1 cellular context compared by ENCODE assay signal in the genomic region with DNA sequence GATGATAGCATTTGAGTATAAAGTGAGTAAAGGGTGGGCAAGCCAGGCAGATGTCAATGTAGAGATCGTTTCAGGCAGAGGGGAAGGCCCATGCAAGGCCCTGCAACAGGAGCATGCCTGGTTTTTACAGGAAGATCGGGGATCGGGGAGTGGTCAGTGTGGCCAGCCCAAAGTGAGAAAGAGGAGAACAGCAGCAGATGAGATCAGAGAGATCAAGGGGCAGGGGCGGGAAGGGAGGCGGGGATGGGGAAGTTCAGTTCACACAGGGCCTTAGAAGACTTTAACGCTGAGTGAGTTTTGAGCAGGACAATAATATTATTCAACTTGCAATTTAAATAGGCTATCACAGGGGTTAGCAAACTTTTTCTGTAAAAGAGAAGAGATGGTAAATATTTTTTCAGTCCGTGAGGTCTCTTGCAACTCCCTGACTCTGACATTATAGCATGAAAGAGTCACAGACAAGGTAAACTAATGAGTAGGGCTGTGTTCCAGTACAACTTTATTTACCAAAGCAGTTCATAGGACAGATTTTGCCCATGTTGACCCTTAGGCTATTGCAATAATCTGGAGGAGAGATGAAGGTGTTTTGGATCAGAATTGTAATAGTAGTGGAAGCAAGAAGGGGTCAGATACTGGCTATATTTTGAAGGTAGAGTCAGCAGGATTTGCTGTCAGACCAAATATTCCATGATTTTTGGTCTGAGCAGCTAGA.
TF ChIP-seq lines count a peak whose summit lies in the region.

No MANE protein-coding gene starts in this region.

TF ChIP-seq in IMR-90, 13 proteins besides CTCF, POLR2A, EP300 and RAD21:
- TF ChIP-seq BHLHE40 (IDR thresholded peaks at IDR 0.05; ENCODE audit: low read depth, low read length) (no peak), MXI1 (IDR thresholded peaks at IDR 0.05; ENCODE audit: borderline replicate concordance, low read depth, low read length) (no peak), MAFK (IDR thresholded peaks at IDR 0.05; ENCODE audit: low read depth, low read length) (no peak), CHD1 (IDR thresholded peaks at IDR 0.05; ENCODE audit: low read depth, low read length) (no peak), MAZ (IDR thresholded peaks at IDR 0.05; ENCODE audit: borderline replicate concordance, low read depth, low read length) (no peak), NFE2L2 (IDR thresholded peaks at IDR 0.05; ENCODE audit: low read depth, low read length) (no peak), CEBPB (IDR thresholded peaks at IDR 0.05; ENCODE audit: low read depth, low read length) (no peak), SMC3 (IDR thresholded peaks at IDR 0.05; ENCODE audit: low read depth, low read length) (no peak), FOS (IDR thresholded peaks at IDR 0.05; ENCODE audit: low read depth, low read length) (no peak), RCOR1 (IDR thresholded peaks at IDR 0.05; ENCODE audit: insufficient replicate concordance, low read length) (no peak), RFX5 (IDR thresholded peaks at IDR 0.05; ENCODE audit: low read depth, low read length) (no peak)
- TF ChIP-seq, protein P1, sequence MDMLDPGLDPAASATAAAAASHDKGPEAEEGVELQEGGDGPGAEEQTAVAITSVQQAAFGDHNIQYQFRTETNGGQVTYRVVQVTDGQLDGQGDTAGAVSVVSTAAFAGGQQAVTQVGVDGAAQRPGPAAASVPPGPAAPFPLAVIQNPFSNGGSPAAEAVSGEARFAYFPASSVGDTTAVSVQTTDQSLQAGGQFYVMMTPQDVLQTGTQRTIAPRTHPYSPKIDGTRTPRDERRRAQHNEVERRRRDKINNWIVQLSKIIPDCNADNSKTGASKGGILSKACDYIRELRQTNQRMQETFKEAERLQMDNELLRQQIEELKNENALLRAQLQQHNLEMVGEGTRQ (IDR thresholded peaks at IDR 0.05; ENCODE audit: low read depth, low read length) = no peak
- TF ChIP-seq, protein P2, sequence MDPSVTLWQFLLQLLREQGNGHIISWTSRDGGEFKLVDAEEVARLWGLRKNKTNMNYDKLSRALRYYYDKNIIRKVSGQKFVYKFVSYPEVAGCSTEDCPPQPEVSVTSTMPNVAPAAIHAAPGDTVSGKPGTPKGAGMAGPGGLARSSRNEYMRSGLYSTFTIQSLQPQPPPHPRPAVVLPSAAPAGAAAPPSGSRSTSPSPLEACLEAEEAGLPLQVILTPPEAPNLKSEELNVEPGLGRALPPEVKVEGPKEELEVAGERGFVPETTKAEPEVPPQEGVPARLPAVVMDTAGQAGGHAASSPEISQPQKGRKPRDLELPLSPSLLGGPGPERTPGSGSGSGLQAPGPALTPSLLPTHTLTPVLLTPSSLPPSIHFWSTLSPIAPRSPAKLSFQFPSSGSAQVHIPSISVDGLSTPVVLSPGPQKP (IDR thresholded peaks at IDR 0.05; ENCODE audit: borderline replicate concordance, low read depth, low read length) = no peak
